ENCODE assay signal across 26 cellular contexts in genomic region chr20:62502496-62503095, GRCh38. TPM values are rescaled to one million over a fixed set of nuclear protein-coding genes. Genes with fewer than 3 reads are reported as not detected.
DNase-seq lines count a peak whose midpoint lies in the region; ATAC-seq and TF ChIP-seq lines count a peak whose summit lies in the region.
"Had no signal": no experiment of that assay in that cellular context is flagged by ENCODE, and none has a peak within 500 bp of the region (broad histone marks: within the 10 kb centered on the region; RNA-seq: fewer than 3 reads in every experiment).

No MANE protein-coding gene starts in this region.

- H4K20me1 ChIP-seq in BLaER1: peaks cover 27% of the 10 kb centered on the region

- ATAC-seq in activated B cell treated with CpG ODN at 0.5 μM for 24 hours (ENCODE audit: low read depth) (no peak), GM18858 (IDR thresholded peaks at IDR 0.05; ENCODE audit: unreplicated experiment) (no peak)

- no peaks in the 10 kb centered on the region for H3K36me3 ChIP-seq in BLaER1
- H3K36me3 ChIP-seq: ovary, right atrium auricular region, suprapubic skin, vagina had no signal

- H3K36me3 Mint-ChIP-seq in T-helper 2 cell treated with Interferon-gamma antibody and Interleukin-4, amounts not matched to agents 5 μg/mL and 100 μg/mL, for 36 hours (ENCODE audit: low read depth): no peaks in the 10 kb centered on the region
- H3K36me3 Mint-ChIP-seq in activated B cell treated with CpG ODN at 0.5 μM for 24 hours (ENCODE audit: low read depth): no peaks in the 10 kb centered on the region

- H3K4me3 ChIP-seq in BLaER1 (no peak overlapping the region), epithelial cell of proximal tubule (ENCODE audit: low read depth, low read length) (peak overlapping the region; percentile 56)
- H3K4me3 ChIP-seq: hepatocyte, ovary, right atrium auricular region, SK-N-MC, suprapubic skin, vagina had no signal

- H3K4me2 ChIP-seq in BLaER1: peak overlapping the region; percentile 68
- H3K4me2 ChIP-seq: hepatocyte had no signal

- H3K27me3 ChIP-seq in BLaER1: peaks cover 48% of the 10 kb centered on the region
- H3K27me3 ChIP-seq: hepatocyte, ovary, right atrium auricular region, vagina had no signal

- no peak overlapping the region for H3K27ac ChIP-seq in BLaER1
- H3K27ac ChIP-seq: hepatocyte, HL-60, ovary, right atrium auricular region, SK-N-MC, suprapubic skin, vagina had no signal

- DNase-seq in T-helper 2 cell treated with Interferon-gamma antibody and Interleukin-4, amounts not matched to agents 5 μg/mL and 100 μg/mL, for 36 hours (ENCODE audit: low spot score): no peak
- no peak for DNase-seq in T-helper 2 cell
- DNase-seq in activated B cell treated with CpG ODN at 0.5 μM for 24 hours: no peak
- no peak for DNase-seq in epithelial cell of proximal tubule (ENCODE audit: low read depth)
- DNase-seq in germinal center (ENCODE audit: low spot score): no peak
- no peak for DNase-seq in NCI-H82 (lab: John Stamatoyannopoulos, UW)
- DNase-seq: 8988T, AML-193, amniotic stem cell, cortex of kidney, NCI-H1105, NCI-H2081 treated with DMSO at 0.1 percent for 48 hours, NCI-H510A treated with DMSO at 0.1 percent for 48 hours, ovary had no signal

- H3K27me3 Mint-ChIP-seq in T-helper 2 cell treated with Interferon-gamma antibody and Interleukin-4, amounts not matched to agents 5 μg/mL and 100 μg/mL, for 36 hours (ENCODE audit: low read depth): no peaks in the 10 kb centered on the region
- no peaks in the 10 kb centered on the region for H3K27me3 Mint-ChIP-seq in activated B cell treated with CpG ODN at 0.5 μM for 24 hours

- POLR2A ChIA-PET in activated B cell treated with CpG ODN at 0.5 μM for 24 hours (lab: Charles Lee): interaction anchor here (0.6 to 1.8 kb wide), 5 partner anchors 100 to 292 kb away, joined by 3 to 4 read pairs (median 3); no protein-coding TSS in a partner anchor

- H3K9me3 Mint-ChIP-seq in T-helper 2 cell treated with Interferon-gamma antibody and Interleukin-4, amounts not matched to agents 5 μg/mL and 100 μg/mL, for 36 hours: no peaks in the 10 kb centered on the region
- peaks cover 5% of the 10 kb centered on the region for H3K9me3 Mint-ChIP-seq in activated B cell treated with CpG ODN at 0.5 μM for 24 hours
- H3K9me3 Mint-ChIP-seq: HFFc6 had no signal

- H3K9me3 ChIP-seq in BLaER1: no peaks in the 10 kb centered on the region
- H3K9me3 ChIP-seq: ovary, right atrium auricular region, suprapubic skin, vagina had no signal

- intact Hi-C loops in activated B cell treated with CpG ODN at 0.5 μM for 24 hours (cut with micrococcal nuclease): loop anchor here (5.0 kb wide), 1 partner anchor 100 kb away; no protein-coding TSS in a partner anchor

- H3K9ac ChIP-seq in BLaER1: no peak overlapping the region

- peaks cover 84% of the 10 kb centered on the region for H3K4me1 ChIP-seq in BLaER1
- H3K4me1 ChIP-seq: vagina had no signal

- H3K4me3 Mint-ChIP-seq in T-helper 2 cell treated with Interferon-gamma antibody and Interleukin-4, amounts not matched to agents 5 μg/mL and 100 μg/mL, for 36 hours: no peak overlapping the region
- H3K4me3 Mint-ChIP-seq in activated B cell treated with CpG ODN at 0.5 μM for 24 hours: peak overlapping the region; percentile 59
- H3K4me3 Mint-ChIP-seq: HFFc6 had no signal

- peaks cover 18% of the 10 kb centered on the region for H3K4me1 Mint-ChIP-seq in T-helper 2 cell treated with Interferon-gamma antibody and Interleukin-4, amounts not matched to agents 5 μg/mL and 100 μg/mL, for 36 hours (ENCODE audit: low read depth)
- peaks cover 35% of the 10 kb centered on the region for H3K4me1 Mint-ChIP-seq in activated B cell treated with CpG ODN at 0.5 μM for 24 hours

- H3K27ac Mint-ChIP-seq in T-helper 2 cell treated with Interferon-gamma antibody and Interleukin-4, amounts not matched to agents 5 μg/mL and 100 μg/mL, for 36 hours: peak overlapping the region; percentile 93
- peak overlapping the region; percentile 86 for H3K27ac Mint-ChIP-seq in activated B cell treated with CpG ODN at 0.5 μM for 24 hours
- H3K27ac Mint-ChIP-seq: HFFc6 had no signal

- TF ChIP-seq CTCF in activated B cell treated with CpG ODN at 0.5 μM for 24 hours (IDR thresholded peaks at IDR 0.05): no peak
- TF ChIP-seq CTCF in epithelial cell of proximal tubule (conservative IDR thresholded peaks at IDR 0.05; ENCODE audit: low read depth, low read length): no peak

- CTCF ChIA-PET in activated B cell treated with CpG ODN at 0.5 μM for 24 hours (lab: Charles Lee): interaction anchor here (1.4 to 1.7 kb wide), 3 partner anchors 114 to 289 kb away, joined by 3 to 7 read pairs (median 4); no protein-coding TSS in a partner anchor

RNA-seq across cellular contexts. Expression of gene GATA5, which starts 26.8 kb away (rescaled TPM):
- total RNA-seq in activated B cell treated with CpG ODN at 0.5 μM for 24 hours: not detected in 2 replicates
- not detected in 2 replicates for total RNA-seq in epithelial cell of proximal tubule
- total RNA-seq: bronchial epithelial cell, endothelial cell of umbilical vein, HFFc6, mammary epithelial cell had no signal
